20 cellular contexts compared by ENCODE assay signal in genomic region chr2:231900975-231901374, GRCh38. TPM values are rescaled to one million over a fixed set of nuclear protein-coding genes. Genes with fewer than 3 reads are reported as not detected.
DNase-seq lines count a peak whose midpoint lies in the region; ATAC-seq and TF ChIP-seq lines count a peak whose summit lies in the region.
"Had no signal": no experiment of that assay in that cellular context is flagged by ENCODE, and none has a peak within 500 bp of the region (broad histone marks: within the 10 kb centered on the region; RNA-seq: fewer than 3 reads in every experiment).

No MANE protein-coding gene starts in this region.

- no peaks in the 10 kb centered on the region for H3K36me3 Mint-ChIP-seq in endodermal cell (ENCODE audit: low read depth)
- H3K36me3 Mint-ChIP-seq in effector memory CD8-positive, alpha-beta T cell (ENCODE audit: insufficient read depth): no peaks in the 10 kb centered on the region
- H3K36me3 Mint-ChIP-seq: CD4-positive, alpha-beta memory T cell; stimulated activated effector memory CD8-positive, alpha-beta T cell treated with anti-CD3 and anti-CD28 coated beads, Interleukin-12 subunit alpha, Interleukin-12 subunit beta, amount 100 ng/mL, for 72 hours; T-cell had no signal

- H2BK120ac ChIP-seq in neuronal stem cell (ENCODE audit: low read depth, low read length): no peak overlapping the region

- no peak overlapping the region for H3K4ac ChIP-seq in neuronal stem cell (ENCODE audit: low read length)

- 81 to 82% methylated on average over 5 of the region's 5 CpGs for WGBS in endodermal cell (ENCODE audit: insufficient coverage in 1 of 2, insufficient read length in 1 of 2), 2 experiments
- no CpG with 5 or more reads among the region's 5 CpGs for WGBS in neuronal stem cell (ENCODE audit: extremely low coverage in 2 of 2, insufficient read length in 2 of 2, insufficient replicate concordance in 1 of 2), 2 donors

- H3K27ac ChIP-seq in endodermal cell (ENCODE audit: low read depth, low read length) (no peak overlapping the region), neuronal stem cell (replicated peaks; ENCODE audit: low read length) (no peak overlapping the region)
- H3K27ac ChIP-seq: heart left ventricle had no signal

- H3K9ac ChIP-seq in endodermal cell (ENCODE audit: extremely low read depth, low read length, poor library complexity, severe bottlenecking) (no peak overlapping the region), neuronal stem cell (ENCODE audit: low read depth, low read length, poor library complexity) (no peak overlapping the region)

- H3K4me3 Mint-ChIP-seq in endodermal cell: no peak overlapping the region
- no peak overlapping the region for H3K4me3 Mint-ChIP-seq in effector memory CD8-positive, alpha-beta T cell
- H3K4me3 Mint-ChIP-seq: CD4-positive, alpha-beta memory T cell; dendritic cell treated with granulocyte-macrophage colony-stimulating factor and Interleukin-4, amounts not matched to agents 40 ng/mL and 50 ng/mL, for 4 days; stimulated activated effector memory CD8-positive, alpha-beta T cell treated with anti-CD3 and anti-CD28 coated beads, Interleukin-12 subunit alpha, Interleukin-12 subunit beta, amount 100 ng/mL, for 72 hours; T-cell had no signal

- no peak overlapping the region for H2AK5ac ChIP-seq in neuronal stem cell (ENCODE audit: low read depth, low read length)

- H4K8ac ChIP-seq in neuronal stem cell (ENCODE audit: low read depth, low read length): no peak overlapping the region

- TF ChIP-seq CTCF in NB4 (IDR thresholded peaks at IDR 0.05; ENCODE audit: low read depth, low read length) (peak; percentile 22), endodermal cell (conservative IDR thresholded peaks at IDR 0.05) (no peak)

- no peak overlapping the region for H3K27ac Mint-ChIP-seq in endodermal cell
- no peak overlapping the region for H3K27ac Mint-ChIP-seq in effector memory CD8-positive, alpha-beta T cell
- H3K27ac Mint-ChIP-seq: dendritic cell treated with granulocyte-macrophage colony-stimulating factor and Interleukin-4, amounts not matched to agents 40 ng/mL and 50 ng/mL, for 4 days; stimulated activated effector memory CD8-positive, alpha-beta T cell treated with anti-CD3 and anti-CD28 coated beads, Interleukin-12 subunit alpha, Interleukin-12 subunit beta, amount 100 ng/mL, for 72 hours; T-cell had no signal

- H2AFZ ChIP-seq in neuronal stem cell (ENCODE audit: low read length): peak overlapping the region; percentile 35

- no peak for TF ChIP-seq POLR2A in NB4 (IDR thresholded peaks at IDR 0.05; ENCODE audit: extremely low read depth, insufficient read length)

- peak overlapping the region; percentile 63 for H3K18ac ChIP-seq in neuronal stem cell (ENCODE audit: low read length)

- ATAC-seq in effector memory CD8-positive, alpha-beta T cell (replicated peaks): no peak

- no peak overlapping the region for H2BK12ac ChIP-seq in neuronal stem cell (ENCODE audit: low read length)

- no peaks in the 10 kb centered on the region for H3K9me3 Mint-ChIP-seq in endodermal cell
- no peaks in the 10 kb centered on the region for H3K9me3 Mint-ChIP-seq in effector memory CD8-positive, alpha-beta T cell
- H3K9me3 Mint-ChIP-seq: CD4-positive, alpha-beta memory T cell; dendritic cell treated with granulocyte-macrophage colony-stimulating factor and Interleukin-4, amounts not matched to agents 40 ng/mL and 50 ng/mL, for 4 days; stimulated activated effector memory CD8-positive, alpha-beta T cell treated with anti-CD3 and anti-CD28 coated beads, Interleukin-12 subunit alpha, Interleukin-12 subunit beta, amount 100 ng/mL, for 72 hours; T-cell had no signal

- H3K23ac ChIP-seq in neuronal stem cell (ENCODE audit: low read depth, low read length, poor library complexity): no peak overlapping the region

- no peak overlapping the region for H3K4me2 ChIP-seq in neuronal stem cell (ENCODE audit: insufficient read depth, low read length, poor library complexity, severe bottlenecking)

- H3K9me3 ChIP-seq in endodermal cell (ENCODE audit: control insufficient read depth, low read length) (no peaks in the 10 kb centered on the region), neuronal stem cell (replicated peaks in 1 of 2; ENCODE audit: control insufficient read depth in 2 of 2, insufficient read depth in 1 of 2, low read depth in 1 of 2, low read length in 2 of 2) (no peaks in the 10 kb centered on the region)
- H3K9me3 ChIP-seq: heart left ventricle had no signal

- peak; percentile 78 for DNase-seq in H7
- DNase-seq in NB4 (ENCODE audit: low read depth): no peak
- DNase-seq in endodermal cell: peak; percentile 79
- DNase-seq in neuronal stem cell (ENCODE audit: low spot score): no peak
- no peak for DNase-seq in effector memory CD8-positive, alpha-beta T cell
- DNase-seq in NCI-H2227 (lab: John Stamatoyannopoulos, UW; ENCODE audit: unreplicated experiment): no peak
- DNase-seq in stimulated activated naive CD4-positive, alpha-beta T cell (lab: John Stamatoyannopoulos, UW): no peak
- DNase-seq: DMS79, KG1, NCI-H187 had no signal

- H3K27me3 Mint-ChIP-seq in endodermal cell (ENCODE audit: insufficient read depth): peaks cover 11% of the 10 kb centered on the region
- H3K27me3 Mint-ChIP-seq in effector memory CD8-positive, alpha-beta T cell: peaks cover 5 to 23% of the 10 kb centered on the region in 2 donors

- H3K36me3 ChIP-seq in H7 (replicated peaks; ENCODE audit: control insufficient read depth, insufficient read depth, low read length) (no peaks in the 10 kb centered on the region), endodermal cell (ENCODE audit: control insufficient read depth, insufficient read depth, low read length) (no peaks in the 10 kb centered on the region), neuronal stem cell (replicated peaks in 1 of 2; ENCODE audit: control insufficient read depth in 2 of 2, insufficient read depth in 2 of 2, low read length in 2 of 2) (no peaks in the 10 kb centered on the region)
- H3K36me3 ChIP-seq: heart left ventricle had no signal

- H3K27me3 ChIP-seq in H7 (ENCODE audit: control insufficient read depth, insufficient read depth, low read length): no peaks in the 10 kb centered on the region
- no peaks in the 10 kb centered on the region for H3K27me3 ChIP-seq in endodermal cell (ENCODE audit: control insufficient read depth, insufficient read depth, low read length, poor library complexity, severe bottlenecking)
- H3K27me3 ChIP-seq in neuronal stem cell (ENCODE audit: control insufficient read depth in 3 of 3, insufficient read depth in 3 of 3, low read depth in 1 of 3, low read length in 3 of 3): peaks cover 0 to 40% (median 2%) of the 10 kb centered on the region in 3 experiments

- H2BK15ac ChIP-seq in neuronal stem cell (ENCODE audit: low read length): no peak overlapping the region

- no peak overlapping the region for H3K14ac ChIP-seq in neuronal stem cell (ENCODE audit: low read length)

- H3K79me1 ChIP-seq in neuronal stem cell (ENCODE audit: low read depth, low read length): no peaks in the 10 kb centered on the region

- no peak overlapping the region for H4K91ac ChIP-seq in neuronal stem cell (ENCODE audit: low read depth, low read length, poor library complexity)

- no peak overlapping the region for H3K4me3 ChIP-seq in H7 (ENCODE audit: insufficient read depth, low read depth, low read length)
- H3K4me3 ChIP-seq in NB4 (ENCODE audit: low read depth, low read length): no peak overlapping the region
- H3K4me3 ChIP-seq in endodermal cell (ENCODE audit: low read length): no peak overlapping the region
- no peak overlapping the region for H3K4me3 ChIP-seq in neuronal stem cell (ENCODE audit: low read length in 2 of 2)
- H3K4me3 ChIP-seq: heart left ventricle had no signal

- H2BK5ac ChIP-seq in neuronal stem cell (ENCODE audit: low read length): no peak overlapping the region

- H3K4me1 Mint-ChIP-seq in endodermal cell: peaks cover 1% of the 10 kb centered on the region
- H3K4me1 Mint-ChIP-seq in effector memory CD8-positive, alpha-beta T cell (ENCODE audit: low read depth in 2 of 2): peaks cover 0 to 3% of the 10 kb centered on the region in 2 donors
- H3K4me1 Mint-ChIP-seq: CD4-positive, alpha-beta memory T cell; stimulated activated effector memory CD8-positive, alpha-beta T cell treated with anti-CD3 and anti-CD28 coated beads, Interleukin-12 subunit alpha, Interleukin-12 subunit beta, amount 100 ng/mL, for 72 hours; T-cell had no signal

- H3K4me1 ChIP-seq in endodermal cell (ENCODE audit: control insufficient read depth, insufficient read depth, low read length) (no peaks in the 10 kb centered on the region), neuronal stem cell (ENCODE audit: control insufficient read depth in 2 of 2, insufficient read depth in 1 of 2, low read depth in 1 of 2, low read length in 2 of 2) (peaks cover 0 to 3% of the 10 kb centered on the region in 2 donors)

RNA-seq across cellular contexts. Expression of gene NPPC, which starts 25.2 kb away (rescaled TPM):
- 0.18 and 1.1 TPM in 2 replicates for total RNA-seq in H7 (2014; rRNA removed; shearing (Covaris generic))
- total RNA-seq in endodermal cell: under 1 TPM in 1 of 2 donors, not detected in 1; 0.84 TPM
- polyA plus RNA-seq in endodermal cell (2013, experiment 1 of 2): 13.3 TPM
- 7.0 TPM for polyA plus RNA-seq in endodermal cell (2013, experiment 2 of 2)
- polyA plus RNA-seq in neuronal stem cell (2013, experiment 1 of 2): 0.32 TPM
- 0.35 TPM for polyA plus RNA-seq in neuronal stem cell (2013, experiment 2 of 2)
- total RNA-seq: CD4-positive, alpha-beta memory T cell; H4; lower leg skin; mucosa of gallbladder; OCI-LY7; pulmonary artery endothelial cell had no signal
- polyA plus RNA-seq: CD4-positive, alpha-beta memory T cell had no signal

Comparison
In these comparisons a context has a peak if more than half of its experiments do, and no peak if none do; other contexts are left out.
1. DNase-seq: peak in H7 (single experiment) and endodermal cell (single experiment); none in NB4 (single experiment), neuronal stem cell (single experiment), effector memory CD8-positive, alpha-beta T cell (0 of 3), NCI-H2227 (single experiment) and stimulated activated naive CD4-positive, alpha-beta T cell (0 of 6).